ENCODE assay signal across 1 cellular context in genomic region chr3:165195628-165196576, GRCh38.
TF ChIP-seq lines count a peak whose summit lies in the region.

SLITRK3 (minus strand) TSS chr3:165196384; CDS start chr3:165190830, 5,554 bp downstream.

TF ChIP-seq in liver, 16 proteins besides CTCF, POLR2A, EP300 and RAD21 (continued from another document):
- TF ChIP-seq REST (IDR thresholded peaks at IDR 0.05) (no peak), MAX (IDR thresholded peaks at IDR 0.05) (no peak)
TF ChIP-seq in liver: peak in this region for 0.
